ENCODE assay signal across 30 cellular contexts in genomic region chr14:22189873-22190272, GRCh38.
"Had no signal": no experiment of that assay in that cellular context is flagged by ENCODE, and none has a peak within 500 bp of the region (broad histone marks: within the 10 kb centered on the region; RNA-seq: fewer than 3 reads in every experiment).

No MANE protein-coding gene starts in this region.

- DNase-seq: activated CD4-positive, alpha-beta memory T cell treated with anti-CD3 and anti-CD28 coated beads, Interleukin-2, amount 10 ng/mL, durations not matched to agents 7 days and 5 days; activated CD4-positive, alpha-beta T cell treated with anti-CD3 and anti-CD28 coated beads, Interleukin-2, amount 10 ng/mL, durations not matched to agents 7 days and 5 days; activated CD8-positive, alpha-beta memory T cell treated with anti-CD3 and anti-CD28 coated beads, Interleukin-2, amount 50 U/mL, for 48 hours; activated gamma-delta T cell; activated naive CD4-positive, alpha-beta T cell treated with anti-CD3 and anti-CD28 coated beads, Interleukin-2, amount 10 ng/mL, durations not matched to agents 7 days and 5 days; activated naive CD8-positive, alpha-beta T cell treated with anti-CD3 and anti-CD28 coated beads, Interleukin-2, amount 10 ng/mL, durations not matched to agents 7 days and 5 days; activated T-cell treated with anti-CD3 and anti-CD28 coated beads, Interleukin-2, amount 50 U/mL, for 24 hours; central memory CD4-positive, alpha-beta T cell; dermis blood vessel endothelial cell; effector CD8-positive, alpha-beta T cell; gastrocnemius medialis; glutamatergic neuron; islet precursor cell; left ventricle myocardium superior; naive thymus-derived CD4-positive, alpha-beta T cell; ovary; stimulated activated CD4-positive, alpha-beta T cell treated with anti-CD3 and anti-CD28 coated beads, Interleukin-4, amount 100 ng/mL, for 4 hours; stimulated activated CD8-positive, alpha-beta memory T cell treated with anti-CD3 and anti-CD28 coated beads, Interleukin-4, amount 100 ng/mL, for 48 hours; T-helper 17 cell; T1000; testis; uterus; WERI-Rb-1 had no signal

- ATAC-seq: activated CD4-positive, CD25-positive, alpha-beta regulatory T cell treated with anti-CD3 and anti-CD28 coated beads, Interleukin-2, amount 50 U/mL, for 24 hours; gastrocnemius medialis; left ventricle myocardium superior; naive thymus-derived CD4-positive, alpha-beta T cell; stimulated activated memory B cell treated with anti-CD40 and anti-IgM and Interleukin-4, amounts not matched to agents 10 μg/mL and 1 μg/mL and 100 μg/mL, for 72 hours; T-helper 17 cell had no signal

- H3K27me3 Mint-ChIP-seq: activated CD4-positive, alpha-beta memory T cell treated with anti-CD3 and anti-CD28 coated beads, Interleukin-2, amount 10 ng/mL, durations not matched to agents 7 days and 5 days; activated CD4-positive, alpha-beta T cell treated with anti-CD3 and anti-CD28 coated beads, Interleukin-2, amount 10 ng/mL, durations not matched to agents 7 days and 5 days; activated naive CD4-positive, alpha-beta T cell treated with anti-CD3 and anti-CD28 coated beads, Interleukin-2, amount 10 ng/mL, durations not matched to agents 7 days and 5 days; activated naive CD8-positive, alpha-beta T cell treated with anti-CD3 and anti-CD28 coated beads, Interleukin-2, amount 10 ng/mL, durations not matched to agents 7 days and 5 days; activated T-cell treated with anti-CD3 and anti-CD28 coated beads, Interleukin-2, amount 50 U/mL, for 24 hours; naive thymus-derived CD4-positive, alpha-beta T cell; progenitor cell of endocrine pancreas; T-helper 17 cell had no signal

- H3K9me3 ChIP-seq: breast epithelium, gastrocnemius medialis, ovary, testis, uterus had no signal

- H3K9me3 Mint-ChIP-seq: activated CD4-positive, alpha-beta memory T cell treated with anti-CD3 and anti-CD28 coated beads, Interleukin-2, amount 10 ng/mL, durations not matched to agents 7 days and 5 days; activated CD4-positive, alpha-beta T cell treated with anti-CD3 and anti-CD28 coated beads, Interleukin-2, amount 10 ng/mL, durations not matched to agents 7 days and 5 days; activated naive CD4-positive, alpha-beta T cell treated with anti-CD3 and anti-CD28 coated beads, Interleukin-2, amount 10 ng/mL, durations not matched to agents 7 days and 5 days; activated naive CD8-positive, alpha-beta T cell treated with anti-CD3 and anti-CD28 coated beads, Interleukin-2, amount 10 ng/mL, durations not matched to agents 7 days and 5 days; activated T-cell treated with anti-CD3 and anti-CD28 coated beads, Interleukin-2, amount 50 U/mL, for 24 hours; mesothelial cell of epicardium; naive thymus-derived CD4-positive, alpha-beta T cell; stimulated activated memory B cell treated with anti-CD40 and anti-IgM and Interleukin-4, amounts not matched to agents 10 μg/mL and 1 μg/mL and 100 μg/mL, for 72 hours had no signal

- H3K27ac Mint-ChIP-seq: activated CD4-positive, alpha-beta memory T cell treated with anti-CD3 and anti-CD28 coated beads, Interleukin-2, amount 10 ng/mL, durations not matched to agents 7 days and 5 days; activated CD4-positive, alpha-beta T cell treated with anti-CD3 and anti-CD28 coated beads, Interleukin-2, amount 10 ng/mL, durations not matched to agents 7 days and 5 days; activated naive CD4-positive, alpha-beta T cell treated with anti-CD3 and anti-CD28 coated beads, Interleukin-2, amount 10 ng/mL, durations not matched to agents 7 days and 5 days; activated naive CD8-positive, alpha-beta T cell treated with anti-CD3 and anti-CD28 coated beads, Interleukin-2, amount 10 ng/mL, durations not matched to agents 7 days and 5 days; activated T-cell treated with anti-CD3 and anti-CD28 coated beads, Interleukin-2, amount 50 U/mL, for 24 hours; mesothelial cell of epicardium; naive thymus-derived CD4-positive, alpha-beta T cell; progenitor cell of endocrine pancreas; stimulated activated memory B cell treated with anti-CD40 and anti-IgM and Interleukin-4, amounts not matched to agents 10 μg/mL and 1 μg/mL and 100 μg/mL, for 72 hours; T-helper 17 cell had no signal

- H3K36me3 ChIP-seq: breast epithelium, gastrocnemius medialis, ovary, uterus, WERI-Rb-1 had no signal

- H3K27ac ChIP-seq: breast epithelium, gastrocnemius medialis, ovary, skin epidermis, testis, uterus, WERI-Rb-1 had no signal

- H3K4me1 ChIP-seq: breast epithelium, gastrocnemius medialis, testis, uterus had no signal

- H3K4me1 Mint-ChIP-seq: activated CD4-positive, alpha-beta memory T cell treated with anti-CD3 and anti-CD28 coated beads, Interleukin-2, amount 10 ng/mL, durations not matched to agents 7 days and 5 days; activated CD4-positive, alpha-beta T cell treated with anti-CD3 and anti-CD28 coated beads, Interleukin-2, amount 10 ng/mL, durations not matched to agents 7 days and 5 days; activated naive CD4-positive, alpha-beta T cell treated with anti-CD3 and anti-CD28 coated beads, Interleukin-2, amount 10 ng/mL, durations not matched to agents 7 days and 5 days; activated naive CD8-positive, alpha-beta T cell treated with anti-CD3 and anti-CD28 coated beads, Interleukin-2, amount 10 ng/mL, durations not matched to agents 7 days and 5 days; naive thymus-derived CD4-positive, alpha-beta T cell; stimulated activated memory B cell treated with anti-CD40 and anti-IgM and Interleukin-4, amounts not matched to agents 10 μg/mL and 1 μg/mL and 100 μg/mL, for 72 hours; T-helper 17 cell had no signal

- H3K27me3 ChIP-seq: breast epithelium, gastrocnemius medialis, ovary, testis, uterus had no signal

- FAIRE-seq: endometrium had no signal

- H3K4me3 ChIP-seq: breast epithelium, gastrocnemius medialis, ovary, skin epidermis, testis, uterus had no signal

- H3K36me3 Mint-ChIP-seq: activated naive CD4-positive, alpha-beta T cell treated with anti-CD3 and anti-CD28 coated beads, Interleukin-2, amount 10 ng/mL, durations not matched to agents 7 days and 5 days; activated naive CD8-positive, alpha-beta T cell treated with anti-CD3 and anti-CD28 coated beads, Interleukin-2, amount 10 ng/mL, durations not matched to agents 7 days and 5 days; mesothelial cell of epicardium; naive thymus-derived CD4-positive, alpha-beta T cell; stimulated activated memory B cell treated with anti-CD40 and anti-IgM and Interleukin-4, amounts not matched to agents 10 μg/mL and 1 μg/mL and 100 μg/mL, for 72 hours had no signal

- H3K4me3 Mint-ChIP-seq: activated CD4-positive, alpha-beta memory T cell treated with anti-CD3 and anti-CD28 coated beads, Interleukin-2, amount 10 ng/mL, durations not matched to agents 7 days and 5 days; activated CD4-positive, alpha-beta T cell treated with anti-CD3 and anti-CD28 coated beads, Interleukin-2, amount 10 ng/mL, durations not matched to agents 7 days and 5 days; activated naive CD4-positive, alpha-beta T cell treated with anti-CD3 and anti-CD28 coated beads, Interleukin-2, amount 10 ng/mL, durations not matched to agents 7 days and 5 days; activated naive CD8-positive, alpha-beta T cell treated with anti-CD3 and anti-CD28 coated beads, Interleukin-2, amount 10 ng/mL, durations not matched to agents 7 days and 5 days; activated T-cell treated with anti-CD3 and anti-CD28 coated beads, Interleukin-2, amount 50 U/mL, for 24 hours; mesothelial cell of epicardium; naive thymus-derived CD4-positive, alpha-beta T cell; stimulated activated memory B cell treated with anti-CD40 and anti-IgM and Interleukin-4, amounts not matched to agents 10 μg/mL and 1 μg/mL and 100 μg/mL, for 72 hours; T-helper 17 cell had no signal
